11 cellular contexts compared by ENCODE assay signal in genomic region chr11:76668362-76669155, GRCh38. TPM values are rescaled to one million over a fixed set of nuclear protein-coding genes. Genes with fewer than 3 reads are reported as not detected.
DNase-seq lines count a peak whose midpoint lies in the region; ATAC-seq and TF ChIP-seq lines count a peak whose summit lies in the region.
"Had no signal": no experiment of that assay in that cellular context is flagged by ENCODE, and none has a peak within 500 bp of the region (broad histone marks: within the 10 kb centered on the region; RNA-seq: fewer than 3 reads in every experiment).

No MANE protein-coding gene starts in this region.

- no peaks in the 10 kb centered on the region for H3K9me2 ChIP-seq in PC-3 (replicated peaks; ENCODE audit: low read length)

- H3K9me3 Mint-ChIP-seq in activated T-cell treated with anti-CD3 and anti-CD28 coated beads, Interleukin-2, amount 50 U/mL, for 24 hours, result no peaks in the 10 kb centered on the region
- H3K9me3 Mint-ChIP-seq in endodermal cell (no peaks in the 10 kb centered on the region), natural killer cell (no peaks in the 10 kb centered on the region)

- BruUV-seq in PC-3 (replicated peaks; lab: Mats Ljungman, UMichigan), result no TSS peak

- CTCF ChIA-PET in PC-3 (lab: Charles Lee), result no interaction called here

- H3K9me3 ChIP-seq in endodermal cell (ENCODE audit: control insufficient read depth, low read length), result no peaks in the 10 kb centered on the region
- no peaks in the 10 kb centered on the region for H3K9me3 ChIP-seq in upper lobe of left lung
- no peaks in the 10 kb centered on the region for H3K9me3 ChIP-seq in PC-3 (ENCODE audit: low read length)

- H3K27ac Mint-ChIP-seq in activated T-cell treated with anti-CD3 and anti-CD28 coated beads, Interleukin-2, amount 50 U/mL, for 24 hours, result no peak overlapping the region
- H3K27ac Mint-ChIP-seq in endodermal cell (no peak overlapping the region), natural killer cell (no peak overlapping the region)

- H3K27me3 ChIP-seq in endodermal cell (ENCODE audit: control insufficient read depth, insufficient read depth, low read length, poor library complexity, severe bottlenecking) (peaks cover 30% of the 10 kb centered on the region), upper lobe of left lung (peaks cover 0 to 8% (median 4%) of the 10 kb centered on the region in 4 donors), PC-3 (ENCODE audit: low read length) (peaks cover 18% of the 10 kb centered on the region)

- no peaks in the 10 kb centered on the region for H3K36me3 Mint-ChIP-seq in activated T-cell treated with anti-CD3 and anti-CD28 coated beads, Interleukin-2, amount 50 U/mL, for 24 hours (ENCODE audit: low read depth)
- H3K36me3 Mint-ChIP-seq in endodermal cell (ENCODE audit: low read depth), result no peaks in the 10 kb centered on the region
- no peaks in the 10 kb centered on the region for H3K36me3 Mint-ChIP-seq in natural killer cell

- POLR2A ChIA-PET in PC-3 (lab: Charles Lee; ENCODE audit: unreplicated experiment), result no interaction called here

- H3K36me3 ChIP-seq in endodermal cell (ENCODE audit: control insufficient read depth, insufficient read depth, low read length) (no peaks in the 10 kb centered on the region), upper lobe of left lung (peaks cover 0 to 20% (median 3%) of the 10 kb centered on the region in 4 donors), PC-3 (ENCODE audit: low read depth, low read length) (no peaks in the 10 kb centered on the region)

- WGBS in endodermal cell (ENCODE audit: insufficient coverage in 1 of 2, insufficient read length in 1 of 2), 2 experiments, result 90 to 100% methylated on average over 1 to 3 of the region's 3 CpGs
- 74% methylated on average over 3 of the region's 3 CpGs; no CpG with 5 or more reads in 1 of the 2 donors for WGBS in upper lobe of left lung, 2 donors

- no peak overlapping the region for H3K9ac ChIP-seq in endodermal cell (ENCODE audit: extremely low read depth, low read length, poor library complexity, severe bottlenecking)
- H3K9ac ChIP-seq in PC-3 (ENCODE audit: low read length), result no peak overlapping the region

- no peak for DNase-seq in activated T-cell treated with anti-CD3 and anti-CD28 coated beads, Interleukin-2, amount 50 U/mL, for 24 hours
- no peak for DNase-seq in activated T-cell treated with anti-CD3 and anti-CD28 coated beads, Interleukin-2, amount 50 U/mL, for 48 hours
- DNase-seq in endodermal cell (peak; percentile 33), natural killer cell (no peak), upper lobe of left lung (no peak), GOT3 (lab: John Stamatoyannopoulos, UW) (no peak), PC-3 (no peak)
- DNase-seq: effector memory CD4-positive, alpha-beta T cell; NCI-H1436 treated with DMSO at 0.1 percent for 48 hours; stimulated activated CD4-positive, alpha-beta T cell treated with anti-CD3 and anti-CD28 coated beads, Interleukin-4, amount 100 ng/mL, for 4 hours had no signal

- H3K4me2 ChIP-seq in PC-3 (ENCODE audit: low read length), result no peak overlapping the region

- no peaks in the 10 kb centered on the region for H3K79me2 ChIP-seq in PC-3 (ENCODE audit: low read length)

- H2AFZ ChIP-seq in PC-3 (ENCODE audit: low read length), result no peak overlapping the region

- no peak overlapping the region for H3K27ac ChIP-seq in endodermal cell (ENCODE audit: low read depth, low read length)
- peak overlapping the region; percentile 82 to 91 (median 86) for H3K27ac ChIP-seq in upper lobe of left lung
- no peak overlapping the region for H3K27ac ChIP-seq in PC-3 (ENCODE audit: low read length)

- no peak for TF ChIP-seq CTCF in endodermal cell (conservative IDR thresholded peaks at IDR 0.05)
- no peak for TF ChIP-seq CTCF in natural killer cell (IDR thresholded peaks at IDR 0.05)
- no peak for TF ChIP-seq CTCF in upper lobe of left lung (IDR thresholded peaks at IDR 0.05)
- no peak for TF ChIP-seq CTCF in PC-3 (conservative IDR thresholded peaks at IDR 0.05; ENCODE audit: low read depth, low read length)

- peak overlapping the region; percentile 68 for H3K4me3 Mint-ChIP-seq in activated T-cell treated with anti-CD3 and anti-CD28 coated beads, Interleukin-2, amount 50 U/mL, for 24 hours
- no peak overlapping the region for H3K4me3 Mint-ChIP-seq in endodermal cell
- peak overlapping the region; percentile 68 for H3K4me3 Mint-ChIP-seq in natural killer cell

- no peaks in the 10 kb centered on the region for H4K20me1 ChIP-seq in PC-3 (ENCODE audit: low read length)

- TF ChIP-seq POLR2A in upper lobe of left lung (IDR thresholded peaks at IDR 0.05), result no peak

- no peak for TF ChIP-seq EP300 in upper lobe of left lung (IDR thresholded peaks at IDR 0.05)

- no peak for ATAC-seq in natural killer cell
- no peak for ATAC-seq in upper lobe of left lung (ENCODE audit: low FRiP score in 2 of 2)
- no peak for ATAC-seq in PC-3
- no peak for ATAC-seq in HG02852 (IDR thresholded peaks at IDR 0.05; ENCODE audit: unreplicated experiment)

- H3K4me1 ChIP-seq in endodermal cell (ENCODE audit: control insufficient read depth, insufficient read depth, low read length), result no peaks in the 10 kb centered on the region
- H3K4me1 ChIP-seq in upper lobe of left lung, result peaks cover 41 to 60% (median 51%) of the 10 kb centered on the region in 4 donors
- H3K4me1 ChIP-seq in PC-3 (ENCODE audit: insufficient read depth, low read length), result no peaks in the 10 kb centered on the region

- H3K4me1 Mint-ChIP-seq in activated T-cell treated with anti-CD3 and anti-CD28 coated beads, Interleukin-2, amount 50 U/mL, for 24 hours (ENCODE audit: low read depth), result peaks cover 40% of the 10 kb centered on the region
- H3K4me1 Mint-ChIP-seq in endodermal cell (peaks cover 6% of the 10 kb centered on the region), natural killer cell (peaks cover 35 to 58% of the 10 kb centered on the region in 2 donors)

- no peak overlapping the region for H3K4me3 ChIP-seq in endodermal cell (ENCODE audit: low read length)
- peak overlapping the region; percentile 41 to 62 (median 56) for H3K4me3 ChIP-seq in upper lobe of left lung
- H3K4me3 ChIP-seq in PC-3 (ENCODE audit: low read length), result no peak overlapping the region

- H3K27me3 Mint-ChIP-seq in activated T-cell treated with anti-CD3 and anti-CD28 coated beads, Interleukin-2, amount 50 U/mL, for 24 hours, result peaks cover 32% of the 10 kb centered on the region
- peaks cover 43% of the 10 kb centered on the region for H3K27me3 Mint-ChIP-seq in endodermal cell (ENCODE audit: insufficient read depth)
- H3K27me3 Mint-ChIP-seq in natural killer cell (ENCODE audit: low read depth in 2 of 2), result peaks cover 12 to 18% of the 10 kb centered on the region in 2 donors

- H3F3A ChIP-seq in PC-3 (ENCODE audit: low read length, unreplicated experiment), result no peaks in the 10 kb centered on the region

- intact Hi-C loops in natural killer cell (cut with micrococcal nuclease), result no loop called here
- intact Hi-C loops in PC-3 (cut with micrococcal nuclease), result no loop called here

RNA-seq across cellular contexts. Expression of gene LRRC32, which starts 2.0 kb away (rescaled TPM):
- total RNA-seq in endodermal cell (1 to 10 TPM; 1.3 to 1.6 TPM), natural killer cell (1 to 10 TPM in 2 of 3 donors, under 1 TPM in 1; 0.14 to 1.4 (median 1.4) TPM), upper lobe of left lung (100 to 1,000 TPM in 1 of 6 donors, 10 to 100 TPM in 5; 41.3 to 118 (median 60.3) TPM), PC-3 (2014; rRNA removed) (not detected in 2 replicates)
- polyA plus RNA-seq in endodermal cell (2013, experiment 1 of 2), result 2.0 TPM
- 2.2 TPM for polyA plus RNA-seq in endodermal cell (2013, experiment 2 of 2)

Comparison
In these comparisons a context has a peak if more than half of its experiments do, and no peak if none do; other contexts are left out.
1. H3K27ac ChIP-seq: peak in upper lobe of left lung (4 of 4); none in endodermal cell (single experiment) and PC-3 (single experiment).
2. H3K4me3 ChIP-seq: peak in upper lobe of left lung (4 of 4); none in endodermal cell (single experiment) and PC-3 (single experiment).
3. RNA of gene LRRC32, which starts 2.0 kb away (total RNA-seq): 41.3 to 118 TPM in upper lobe of left lung; 1.3 to 1.6 TPM in endodermal cell, 0.14 to 1.4 TPM in natural killer cell and not detected in PC-3; every median in the first group is over 10 times any median in the second.